ENCODE assay signal across 10 cellular contexts in genomic region chr2:51710222-51710621, GRCh38.
DNase-seq lines count a peak whose midpoint lies in the region; ATAC-seq, FAIRE-seq and TF ChIP-seq lines count a peak whose summit lies in the region.
"Had no signal": no experiment of that assay in that cellular context is flagged by ENCODE, and none has a peak within 500 bp of the region (broad histone marks: within the 10 kb centered on the region; RNA-seq: fewer than 3 reads in every experiment).

No MANE protein-coding gene starts in this region.

- H3K9me3 ChIP-seq in IMR-90 (ENCODE audit: control insufficient read depth, insufficient read depth, low read length), result no peaks in the 10 kb centered on the region
- H3K9me3 ChIP-seq in GM12878 (replicated peaks; ENCODE audit: control insufficient read depth, insufficient read depth, low read length), result no peaks in the 10 kb centered on the region
- H3K9me3 ChIP-seq in upper lobe of right lung, result peaks cover 12% of the 10 kb centered on the region
- no peaks in the 10 kb centered on the region for H3K9me3 ChIP-seq in vagina

- H3K79me2 ChIP-seq in GM12878 (ENCODE audit: control insufficient read depth, insufficient read depth, low read length), result no peaks in the 10 kb centered on the region

- CTCF ChIA-PET in activated CD8-positive, alpha-beta T cell treated with anti-CD3 and anti-CD28 coated beads for 36 hours (lab: Charles Lee), result no interaction called here
- CTCF ChIA-PET in activated CD8-positive, alpha-beta T cell treated with anti-CD3 and anti-CD28 coated beads, Interleukin-2, amount 10 ng/mL, durations not matched to agents 7 days and 5 days (lab: Charles Lee), result no interaction called here
- CTCF ChIA-PET in IMR-90 (lab: Yijun Ruan, JAX), result no interaction called here
- CTCF ChIA-PET in GM12878 (lab: Yijun Ruan, JAX), result interaction anchor here (0.6 to 1.5 kb wide), 4 partner anchors 95 to 964 kb away, joined by 3 to 5 read pairs (median 4); no protein-coding TSS in a partner anchor

- POLR2A ChIA-PET in activated CD8-positive, alpha-beta T cell treated with anti-CD3 and anti-CD28 coated beads for 36 hours (lab: Charles Lee), result no interaction called here
- POLR2A ChIA-PET in activated CD8-positive, alpha-beta T cell treated with anti-CD3 and anti-CD28 coated beads, Interleukin-2, amount 10 ng/mL, durations not matched to agents 7 days and 5 days (lab: Charles Lee), result no interaction called here
- POLR2A ChIA-PET in IMR-90 (lab: Charles Lee; ENCODE audit: unreplicated experiment), result no interaction called here
- POLR2A ChIA-PET in GM12878 (lab: Charles Lee), result no interaction called here

- DNase-seq in activated CD8-positive, alpha-beta T cell treated with anti-CD3 and anti-CD28 coated beads for 36 hours, result peak; percentile 1
- DNase-seq in activated CD8-positive, alpha-beta T cell treated with anti-CD3 and anti-CD28 coated beads, Interleukin-2, amount 10 ng/mL, durations not matched to agents 7 days and 5 days, result no peak
- DNase-seq in IMR-90 (no peak), GM12878 (ENCODE audit: low read depth, low spot score) (no peak), upper lobe of right lung (no peak), vagina (ENCODE audit: extremely low spot score in 2 of 2) (no peak)
- DNase-seq: CD8-positive, alpha-beta T cell had no signal

- H3K4me3 ChIP-seq in IMR-90 (ENCODE audit: insufficient read depth, low read depth, low read length), result no peak overlapping the region
- H3K4me3 ChIP-seq in GM12878, result no peak overlapping the region
- H3K4me3 ChIP-seq in upper lobe of right lung, result no peak overlapping the region
- no peak overlapping the region for H3K4me3 ChIP-seq in vagina

- no peak overlapping the region for H4K8ac ChIP-seq in IMR-90 (ENCODE audit: low read depth in 2 of 2, low read length in 2 of 2)

- H4K5ac ChIP-seq in IMR-90 (ENCODE audit: low read depth, low read length), result no peak overlapping the region

- H3K27me3 ChIP-seq in IMR-90 (ENCODE audit: control insufficient read depth, insufficient read depth, low read length) (no peaks in the 10 kb centered on the region), GM12878 (replicated peaks in 1 of 2; ENCODE audit: control insufficient read depth in 2 of 2, insufficient read depth in 2 of 2, low read length in 1 of 2) (no peaks in the 10 kb centered on the region), upper lobe of right lung (no peaks in the 10 kb centered on the region), vagina (no peaks in the 10 kb centered on the region)

- no peaks in the 10 kb centered on the region for H4K20me1 ChIP-seq in IMR-90 (ENCODE audit: insufficient read depth, low read length)
- no peaks in the 10 kb centered on the region for H4K20me1 ChIP-seq in GM12878 (ENCODE audit: control insufficient read depth, insufficient read depth)

- H3K56ac ChIP-seq in IMR-90 (ENCODE audit: extremely low read depth, insufficient read depth, low read length), result no peak overlapping the region

- TF ChIP-seq CTCF in activated CD8-positive, alpha-beta T cell treated with anti-CD3 and anti-CD28 coated beads for 36 hours (IDR thresholded peaks at IDR 0.05), result no peak
- TF ChIP-seq CTCF in IMR-90 (conservative IDR thresholded peaks at IDR 0.05; ENCODE audit: low read depth, low read length) (no peak), GM12878 (IDR thresholded peaks at IDR 0.05 in 2 of 3, conservative IDR thresholded peaks at IDR 0.05 in 1 of 3; ENCODE audit: control insufficient read depth in 2 of 3, extremely low read depth in 1 of 3, insufficient read depth in 1 of 3, low read depth in 3 of 3, low read length in 3 of 3) (peak; percentile 33 to 57 (median 57); a peak in 4 of 6 replicates), upper lobe of right lung (IDR thresholded peaks at IDR 0.05) (no peak), vagina (IDR thresholded peaks at IDR 0.05) (no peak)

- H4K91ac ChIP-seq in IMR-90 (ENCODE audit: insufficient read depth, low read depth, low read length), result no peak overlapping the region

- no peak overlapping the region for H2BK5ac ChIP-seq in IMR-90 (ENCODE audit: low read depth, low read length, poor library complexity, severe bottlenecking)

- no peak overlapping the region for H2AK9ac ChIP-seq in IMR-90 (replicated peaks; ENCODE audit: low read depth, low read length, poor library complexity)

- BruUV-seq in IMR-90 (replicated peaks; lab: Mats Ljungman, UMichigan) (no TSS peak), GM12878 (replicated peaks; lab: Mats Ljungman, UMichigan) (no TSS peak)

- no peak overlapping the region for H3K27ac Mint-ChIP-seq in activated CD8-positive, alpha-beta T cell treated with anti-CD3 and anti-CD28 coated beads for 36 hours
- no peak overlapping the region for H3K27ac Mint-ChIP-seq in activated CD8-positive, alpha-beta T cell treated with anti-CD3 and anti-CD28 coated beads, Interleukin-2, amount 10 ng/mL, durations not matched to agents 7 days and 5 days
- H3K27ac Mint-ChIP-seq: CD8-positive, alpha-beta T cell; IgD-negative memory B cell had no signal

- no peaks in the 10 kb centered on the region for H3K9me1 ChIP-seq in IMR-90 (ENCODE audit: insufficient read depth, low read length)

- no peaks in the 10 kb centered on the region for H3K36me3 Mint-ChIP-seq in activated CD8-positive, alpha-beta T cell treated with anti-CD3 and anti-CD28 coated beads for 36 hours (ENCODE audit: low read depth)
- H3K36me3 Mint-ChIP-seq in activated CD8-positive, alpha-beta T cell treated with anti-CD3 and anti-CD28 coated beads, Interleukin-2, amount 10 ng/mL, durations not matched to agents 7 days and 5 days (ENCODE audit: low read depth), result no peaks in the 10 kb centered on the region
- H3K36me3 Mint-ChIP-seq: CD8-positive, alpha-beta T cell; IgD-negative memory B cell had no signal

- no peak for FAIRE-seq in GM12878 (lab: Jason Lieb, UNC)

- no peak overlapping the region for H3K4me2 ChIP-seq in IMR-90 (ENCODE audit: low read depth, low read length)
- H3K4me2 ChIP-seq in GM12878 (ENCODE audit: control insufficient read depth, insufficient read depth), result no peak overlapping the region

- no peak overlapping the region for H3K23ac ChIP-seq in IMR-90 (ENCODE audit: low read depth, low read length)

- TF ChIP-seq POLR2A in IMR-90 (IDR thresholded peaks at IDR 0.05; ENCODE audit: low read depth, low read length), result no peak
- no peak for TF ChIP-seq POLR2A in GM12878 (IDR thresholded peaks at IDR 0.05; ENCODE audit: low read depth, low read length)
- no peak for TF ChIP-seq POLR2A in vagina (IDR thresholded peaks at IDR 0.05)

- H2AFZ ChIP-seq in IMR-90 (replicated peaks; ENCODE audit: low read length, poor library complexity), result no peak overlapping the region
- no peak overlapping the region for H2AFZ ChIP-seq in GM12878 (ENCODE audit: control insufficient read depth, low read depth, low read length)

- peaks cover 27% of the 10 kb centered on the region for H3K9me3 Mint-ChIP-seq in activated CD8-positive, alpha-beta T cell treated with anti-CD3 and anti-CD28 coated beads for 36 hours
- H3K9me3 Mint-ChIP-seq in activated CD8-positive, alpha-beta T cell treated with anti-CD3 and anti-CD28 coated beads, Interleukin-2, amount 10 ng/mL, durations not matched to agents 7 days and 5 days (ENCODE audit: insufficient read depth), result peaks cover under 1% of the 10 kb centered on the region

- no peak overlapping the region for H3K18ac ChIP-seq in IMR-90 (ENCODE audit: low read depth, low read length)

- H3K36me3 ChIP-seq in IMR-90 (ENCODE audit: control insufficient read depth, insufficient read depth, low read length) (no peaks in the 10 kb centered on the region), GM12878 (ENCODE audit: control insufficient read depth in 2 of 2, insufficient read depth in 2 of 2, low read length in 1 of 2) (no peaks in the 10 kb centered on the region), upper lobe of right lung (no peaks in the 10 kb centered on the region), vagina (no peaks in the 10 kb centered on the region)

- H3K4me1 ChIP-seq in IMR-90 (ENCODE audit: control insufficient read depth, insufficient read depth, low read length), result no peaks in the 10 kb centered on the region
- no peaks in the 10 kb centered on the region for H3K4me1 ChIP-seq in GM12878 (ENCODE audit: control insufficient read depth, insufficient read depth, low read length)
- no peaks in the 10 kb centered on the region for H3K4me1 ChIP-seq in upper lobe of right lung
- H3K4me1 ChIP-seq in vagina, result no peaks in the 10 kb centered on the region

- WGBS in IMR-90 (ENCODE audit: extremely low coverage in 2 of 2, insufficient read length in 1 of 2), 2 experiments, result no CpG with 5 or more reads among the region's 3 CpGs
- WGBS in GM12878 (ENCODE audit: insufficient coverage, insufficient replicate concordance, low lambda C conversion rate, missing lambda C conversion rate), result 11% methylated on average over 3 of the region's 3 CpGs

- in situ Hi-C loops in IMR-90 (cut with MboI; ENCODE audit: low sequenced_read_pairs), result no loop called here
- in situ Hi-C loops in GM12878 (cut with MboI), result loop anchor here (25.0 kb wide), 1 partner anchor 1173 kb away; no protein-coding TSS in a partner anchor

- H3K4me1 Mint-ChIP-seq in activated CD8-positive, alpha-beta T cell treated with anti-CD3 and anti-CD28 coated beads for 36 hours (ENCODE audit: low read depth), result no peaks in the 10 kb centered on the region
- no peaks in the 10 kb centered on the region for H3K4me1 Mint-ChIP-seq in activated CD8-positive, alpha-beta T cell treated with anti-CD3 and anti-CD28 coated beads, Interleukin-2, amount 10 ng/mL, durations not matched to agents 7 days and 5 days (ENCODE audit: low read depth)
- H3K4me1 Mint-ChIP-seq: IgD-negative memory B cell had no signal

- peak overlapping the region; percentile 15; the same call in 1 of the 2 replicates for H2BK20ac ChIP-seq in IMR-90 (ENCODE audit: low read depth, low read length)

- no peak overlapping the region for H2AK5ac ChIP-seq in IMR-90 (ENCODE audit: low read depth, low read length)

- H3K4ac ChIP-seq in IMR-90 (ENCODE audit: low read depth, low read length), result 0 out of 2 replicates have a peak overlapping the region, but pooled peaks have one; percentile 16

- no peak overlapping the region for H3K14ac ChIP-seq in IMR-90 (replicated peaks; ENCODE audit: low read depth, low read length)

- H3K4me3 Mint-ChIP-seq in activated CD8-positive, alpha-beta T cell treated with anti-CD3 and anti-CD28 coated beads for 36 hours, result no peak overlapping the region
- H3K4me3 Mint-ChIP-seq in activated CD8-positive, alpha-beta T cell treated with anti-CD3 and anti-CD28 coated beads, Interleukin-2, amount 10 ng/mL, durations not matched to agents 7 days and 5 days, result no peak overlapping the region
- H3K4me3 Mint-ChIP-seq: CD8-positive, alpha-beta T cell; IgD-negative memory B cell had no signal

- H2BK15ac ChIP-seq in IMR-90 (ENCODE audit: low read depth, low read length), result no peak overlapping the region

- H3K79me1 ChIP-seq in IMR-90 (ENCODE audit: low read depth in 1 of 2, low read length in 2 of 2), result no peaks in the 10 kb centered on the region

- intact Hi-C loops in activated CD8-positive, alpha-beta T cell treated with anti-CD3 and anti-CD28 coated beads for 36 hours (cut with micrococcal nuclease), result no loop called here
- intact Hi-C loops in IMR-90 (cut with micrococcal nuclease) (loop anchor here (5.0 kb wide), 1 partner anchor 1173 kb away; no protein-coding TSS in a partner anchor), GM12878 (cut with micrococcal nuclease; ENCODE audit: unreplicated experiment) (loop anchor here (2.0 to 5.0 kb wide), 2 partner anchors 963 to 1181 kb away; no protein-coding TSS in a partner anchor), upper lobe of right lung (cut with DNase I) (no loop called here), vagina (cut with DNase I) (no loop called here)

- peak; percentile 19; the same call in 1 of the 2 replicates for TF ChIP-seq RAD21 in IMR-90 (IDR thresholded peaks at IDR 0.05; ENCODE audit: low read length)
- peak; percentile 52 for TF ChIP-seq RAD21 in GM12878 (IDR thresholded peaks at IDR 0.05; ENCODE audit: insufficient read depth, low read depth, low read length)

- RAD21 ChIA-PET in GM12878 (lab: Charles Lee; ENCODE audit: unreplicated experiment), result interaction anchor here (1.1 kb wide), 1 partner anchor 14 kb away, joined by 3 read pairs; no protein-coding TSS in a partner anchor

- H3K9ac ChIP-seq in IMR-90 (ENCODE audit: low read depth, low read length) (no peak overlapping the region), GM12878 (ENCODE audit: control insufficient read depth, insufficient read depth, low read length) (no peak overlapping the region)

- ATAC-seq in activated CD8-positive, alpha-beta T cell treated with anti-CD3 and anti-CD28 coated beads for 36 hours, result no peak
- no peak for ATAC-seq in activated CD8-positive, alpha-beta T cell treated with anti-CD3 and anti-CD28 coated beads, Interleukin-2, amount 10 ng/mL, durations not matched to agents 7 days and 5 days
- no peak for ATAC-seq in IMR-90 (ENCODE audit: low read depth)
- ATAC-seq in GM12878, result peak; percentile 93
- peak; percentile 22 for ATAC-seq in upper lobe of right lung
- no peak for ATAC-seq in HG03025 (IDR thresholded peaks at IDR 0.05; ENCODE audit: low FRiP score, unreplicated experiment)
- ATAC-seq in GM21737 (IDR thresholded peaks at IDR 0.05; ENCODE audit: unreplicated experiment), result no peak
- ATAC-seq: CD8-positive, alpha-beta T cell had no signal

- SMC1A ChIA-PET in GM12878 (lab: Charles Lee; ENCODE audit: uncharacterized antibody, unreplicated experiment), result interaction anchor here (0.6 to 1.4 kb wide), 3 partner anchors 9 to 463 kb away, joined by 3 read pairs; no protein-coding TSS in a partner anchor

- no peak for TF ChIP-seq EP300 in GM12878 (IDR thresholded peaks at IDR 0.05; ENCODE audit: borderline replicate concordance in 1 of 2, control insufficient read depth in 1 of 2, low read depth in 2 of 2, low read length in 2 of 2)

- no peaks in the 10 kb centered on the region for H3K27me3 Mint-ChIP-seq in activated CD8-positive, alpha-beta T cell treated with anti-CD3 and anti-CD28 coated beads for 36 hours
- no peaks in the 10 kb centered on the region for H3K27me3 Mint-ChIP-seq in activated CD8-positive, alpha-beta T cell treated with anti-CD3 and anti-CD28 coated beads, Interleukin-2, amount 10 ng/mL, durations not matched to agents 7 days and 5 days (ENCODE audit: low read depth)
- H3K27me3 Mint-ChIP-seq: IgD-negative memory B cell had no signal

- H3K27ac ChIP-seq in IMR-90 (ENCODE audit: insufficient read depth, low read length) (no peak overlapping the region), GM12878 (ENCODE audit: control insufficient read depth, insufficient read depth) (no peak overlapping the region), upper lobe of right lung (no peak overlapping the region), vagina (no peak overlapping the region)

- no peak overlapping the region; the same call in 1 of the 2 replicates for H2BK120ac ChIP-seq in IMR-90 (ENCODE audit: low read depth, low read length)

- dilution Hi-C loops in IMR-90 (cut with HindIII; ENCODE audit: low sequenced_read_pairs, unreplicated experiment), result no loop called here

Comparison
In these comparisons a context has a peak if more than half of its experiments do, and no peak if none do; other contexts are left out.
1. ATAC-seq: peak in GM12878 (single experiment) and upper lobe of right lung (single experiment); none in activated CD8-positive, alpha-beta T cell treated with anti-CD3 and anti-CD28 coated beads for 36 hours (single experiment), activated CD8-positive, alpha-beta T cell treated with anti-CD3 and anti-CD28 coated beads, Interleukin-2, amount 10 ng/mL, durations not matched to agents 7 days and 5 days (single experiment), IMR-90 (single experiment), HG03025 (single experiment) and GM21737 (single experiment).
2. CTCF ChIP-seq: peak in GM12878 (3 of 3); none in activated CD8-positive, alpha-beta T cell treated with anti-CD3 and anti-CD28 coated beads for 36 hours (single experiment), IMR-90 (single experiment), upper lobe of right lung (single experiment) and vagina (0 of 3).
3. intact Hi-C loops: an anchor here in IMR-90 (5.0 kb wide) and GM12878 (2.0 to 5.0 kb wide); none called in activated CD8-positive, alpha-beta T cell treated with anti-CD3 and anti-CD28 coated beads for 36 hours, upper lobe of right lung and vagina.